In the genomic region with DNA sequence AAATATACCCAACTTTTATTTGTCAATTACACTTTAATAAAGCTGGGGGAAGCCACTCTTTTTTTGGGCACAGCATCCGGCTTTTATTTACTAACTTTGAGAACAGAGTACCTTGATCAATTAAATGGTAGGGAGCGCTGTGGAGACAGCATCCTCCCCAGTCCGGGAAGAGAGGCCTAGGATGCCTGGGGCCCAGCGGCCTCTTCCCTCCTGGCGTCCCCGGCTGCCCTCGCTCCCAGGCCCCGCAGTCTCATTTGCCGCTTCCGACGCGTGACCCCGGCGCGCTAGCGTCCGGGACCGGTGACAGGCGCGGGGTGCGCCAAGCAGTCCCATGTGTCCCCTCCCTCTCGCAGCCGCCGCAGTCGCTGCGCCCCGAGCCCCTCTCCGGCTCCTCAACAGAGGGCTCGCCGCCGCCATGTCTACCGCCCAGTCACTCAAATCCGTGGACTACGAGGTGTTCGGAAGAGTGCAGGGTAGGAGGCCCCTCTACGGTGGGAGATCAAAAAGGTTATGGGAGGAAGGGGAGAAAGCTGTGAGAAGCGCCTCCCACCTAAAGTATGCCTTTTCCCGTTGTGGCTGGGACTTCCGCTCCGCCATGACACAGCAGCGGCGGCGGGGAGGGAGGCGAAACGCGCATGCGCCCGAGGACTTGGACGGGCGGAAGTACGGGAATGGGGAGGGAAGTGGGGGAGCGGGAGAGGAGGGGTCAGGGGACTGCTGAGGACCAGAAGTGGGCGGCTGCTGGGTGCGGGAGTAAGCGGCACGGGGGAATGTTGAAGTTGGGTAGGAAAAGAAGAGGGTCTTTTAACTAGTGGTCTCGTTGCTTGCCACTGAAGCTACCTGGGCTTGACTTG, we compare ENCODE assay signal across 1 cellular context.
TF ChIP-seq lines count a peak whose summit lies in the region.

A gene (plus strand): TSS at position 332 of the 854 bp plus-strand sequence.

TF ChIP-seq in HepG2, 621 proteins besides CTCF, POLR2A, EP300 and RAD21 (continued from another document and continues in another):
- TF ChIP-seq, protein P1, sequence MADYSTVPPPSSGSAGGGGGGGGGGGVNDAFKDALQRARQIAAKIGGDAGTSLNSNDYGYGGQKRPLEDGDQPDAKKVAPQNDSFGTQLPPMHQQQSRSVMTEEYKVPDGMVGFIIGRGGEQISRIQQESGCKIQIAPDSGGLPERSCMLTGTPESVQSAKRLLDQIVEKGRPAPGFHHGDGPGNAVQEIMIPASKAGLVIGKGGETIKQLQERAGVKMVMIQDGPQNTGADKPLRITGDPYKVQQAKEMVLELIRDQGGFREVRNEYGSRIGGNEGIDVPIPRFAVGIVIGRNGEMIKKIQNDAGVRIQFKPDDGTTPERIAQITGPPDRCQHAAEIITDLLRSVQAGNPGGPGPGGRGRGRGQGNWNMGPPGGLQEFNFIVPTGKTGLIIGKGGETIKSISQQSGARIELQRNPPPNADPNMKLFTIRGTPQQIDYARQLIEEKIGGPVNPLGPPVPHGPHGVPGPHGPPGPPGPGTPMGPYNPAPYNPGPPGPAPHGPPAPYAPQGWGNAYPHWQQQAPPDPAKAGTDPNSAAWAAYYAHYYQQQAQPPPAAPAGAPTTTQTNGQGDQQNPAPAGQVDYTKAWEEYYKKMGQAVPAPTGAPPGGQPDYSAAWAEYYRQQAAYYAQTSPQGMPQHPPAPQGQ (CRISPR knock-in tag; IDR thresholded peaks at IDR 0.05; ENCODE audit: borderline replicate concordance) = no peak
- TF ChIP-seq, protein P2, sequence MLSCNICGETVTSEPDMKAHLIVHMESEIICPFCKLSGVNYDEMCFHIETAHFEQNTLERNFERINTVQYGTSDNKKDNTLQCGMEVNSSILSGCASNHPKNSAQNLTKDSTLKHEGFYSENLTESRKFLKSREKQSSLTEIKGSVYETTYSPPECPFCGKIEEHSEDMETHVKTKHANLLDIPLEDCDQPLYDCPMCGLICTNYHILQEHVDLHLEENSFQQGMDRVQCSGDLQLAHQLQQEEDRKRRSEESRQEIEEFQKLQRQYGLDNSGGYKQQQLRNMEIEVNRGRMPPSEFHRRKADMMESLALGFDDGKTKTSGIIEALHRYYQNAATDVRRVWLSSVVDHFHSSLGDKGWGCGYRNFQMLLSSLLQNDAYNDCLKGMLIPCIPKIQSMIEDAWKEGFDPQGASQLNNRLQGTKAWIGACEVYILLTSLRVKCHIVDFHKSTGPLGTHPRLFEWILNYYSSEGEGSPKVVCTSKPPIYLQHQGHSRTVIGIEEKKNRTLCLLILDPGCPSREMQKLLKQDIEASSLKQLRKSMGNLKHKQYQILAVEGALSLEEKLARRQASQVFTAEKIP (CRISPR knock-in tag; IDR thresholded peaks at IDR 0.05; ENCODE audit: borderline replicate concordance) = no peak
- TF ChIP-seq ARHGAP35 (CRISPR knock-in tag; IDR thresholded peaks at IDR 0.05; ENCODE audit: borderline replicate concordance) = peak; percentile 98
- no peak for TF ChIP-seq RARG (CRISPR knock-in tag; IDR thresholded peaks at IDR 0.05; ENCODE audit: low read depth)
- TF ChIP-seq, protein P3, sequence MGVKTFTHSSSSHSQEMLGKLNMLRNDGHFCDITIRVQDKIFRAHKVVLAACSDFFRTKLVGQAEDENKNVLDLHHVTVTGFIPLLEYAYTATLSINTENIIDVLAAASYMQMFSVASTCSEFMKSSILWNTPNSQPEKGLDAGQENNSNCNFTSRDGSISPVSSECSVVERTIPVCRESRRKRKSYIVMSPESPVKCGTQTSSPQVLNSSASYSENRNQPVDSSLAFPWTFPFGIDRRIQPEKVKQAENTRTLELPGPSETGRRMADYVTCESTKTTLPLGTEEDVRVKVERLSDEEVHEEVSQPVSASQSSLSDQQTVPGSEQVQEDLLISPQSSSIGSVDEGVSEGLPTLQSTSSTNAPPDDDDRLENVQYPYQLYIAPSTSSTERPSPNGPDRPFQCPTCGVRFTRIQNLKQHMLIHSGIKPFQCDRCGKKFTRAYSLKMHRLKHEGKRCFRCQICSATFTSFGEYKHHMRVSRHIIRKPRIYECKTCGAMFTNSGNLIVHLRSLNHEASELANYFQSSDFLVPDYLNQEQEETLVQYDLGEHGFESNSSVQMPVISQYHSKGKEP (CRISPR knock-in tag; IDR thresholded peaks at IDR 0.05) = 0 out of 2 replicates have a peak, but pooled peaks have one; percentile 26
- TF ChIP-seq HOXA7 (CRISPR knock-in tag; IDR thresholded peaks at IDR 0.05) = peak; percentile 73; the same call in 1 of the 2 replicates
- no peak for TF ChIP-seq SNRNP70 (IDR thresholded peaks at IDR 0.05; ENCODE audit: low read depth, low read length)
- TF ChIP-seq, protein P4, sequence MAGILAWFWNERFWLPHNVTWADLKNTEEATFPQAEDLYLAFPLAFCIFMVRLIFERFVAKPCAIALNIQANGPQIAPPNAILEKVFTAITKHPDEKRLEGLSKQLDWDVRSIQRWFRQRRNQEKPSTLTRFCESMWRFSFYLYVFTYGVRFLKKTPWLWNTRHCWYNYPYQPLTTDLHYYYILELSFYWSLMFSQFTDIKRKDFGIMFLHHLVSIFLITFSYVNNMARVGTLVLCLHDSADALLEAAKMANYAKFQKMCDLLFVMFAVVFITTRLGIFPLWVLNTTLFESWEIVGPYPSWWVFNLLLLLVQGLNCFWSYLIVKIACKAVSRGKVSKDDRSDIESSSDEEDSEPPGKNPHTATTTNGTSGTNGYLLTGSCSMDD (CRISPR knock-in tag; IDR thresholded peaks at IDR 0.05) = peak; percentile 80; the same call in 1 of the 2 replicates
- no peak; the same call in 1 of the 2 replicates for TF ChIP-seq JDP2 (CRISPR knock-in tag; IDR thresholded peaks at IDR 0.05; ENCODE audit: borderline replicate concordance)
- TF ChIP-seq ZNF577 (CRISPR knock-in tag; IDR thresholded peaks at IDR 0.05; ENCODE audit: borderline replicate concordance, low read depth) = no peak
- TF ChIP-seq, protein P5, sequence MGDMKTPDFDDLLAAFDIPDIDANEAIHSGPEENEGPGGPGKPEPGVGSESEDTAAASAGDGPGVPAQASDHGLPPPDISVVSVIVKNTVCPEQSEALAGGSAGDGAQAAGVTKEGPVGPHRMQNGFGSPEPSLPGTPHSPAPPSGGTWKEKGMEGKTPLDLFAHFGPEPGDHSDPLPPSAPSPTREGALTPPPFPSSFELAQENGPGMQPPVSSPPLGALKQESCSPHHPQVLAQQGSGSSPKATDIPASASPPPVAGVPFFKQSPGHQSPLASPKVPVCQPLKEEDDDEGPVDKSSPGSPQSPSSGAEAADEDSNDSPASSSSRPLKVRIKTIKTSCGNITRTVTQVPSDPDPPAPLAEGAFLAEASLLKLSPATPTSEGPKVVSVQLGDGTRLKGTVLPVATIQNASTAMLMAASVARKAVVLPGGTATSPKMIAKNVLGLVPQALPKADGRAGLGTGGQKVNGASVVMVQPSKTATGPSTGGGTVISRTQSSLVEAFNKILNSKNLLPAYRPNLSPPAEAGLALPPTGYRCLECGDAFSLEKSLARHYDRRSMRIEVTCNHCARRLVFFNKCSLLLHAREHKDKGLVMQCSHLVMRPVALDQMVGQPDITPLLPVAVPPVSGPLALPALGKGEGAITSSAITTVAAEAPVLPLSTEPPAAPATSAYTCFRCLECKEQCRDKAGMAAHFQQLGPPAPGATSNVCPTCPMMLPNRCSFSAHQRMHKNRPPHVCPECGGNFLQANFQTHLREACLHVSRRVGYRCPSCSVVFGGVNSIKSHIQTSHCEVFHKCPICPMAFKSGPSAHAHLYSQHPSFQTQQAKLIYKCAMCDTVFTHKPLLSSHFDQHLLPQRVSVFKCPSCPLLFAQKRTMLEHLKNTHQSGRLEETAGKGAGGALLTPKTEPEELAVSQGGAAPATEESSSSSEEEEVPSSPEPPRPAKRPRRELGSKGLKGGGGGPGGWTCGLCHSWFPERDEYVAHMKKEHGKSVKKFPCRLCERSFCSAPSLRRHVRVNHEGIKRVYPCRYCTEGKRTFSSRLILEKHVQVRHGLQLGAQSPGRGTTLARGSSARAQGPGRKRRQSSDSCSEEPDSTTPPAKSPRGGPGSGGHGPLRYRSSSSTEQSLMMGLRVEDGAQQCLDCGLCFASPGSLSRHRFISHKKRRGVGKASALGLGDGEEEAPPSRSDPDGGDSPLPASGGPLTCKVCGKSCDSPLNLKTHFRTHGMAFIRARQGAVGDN (CRISPR knock-in tag; IDR thresholded peaks at IDR 0.05) = peak; percentile 98
- peak; percentile 49; the same call in 1 of the 2 replicates for TF ChIP-seq JUND (CRISPR knock-in tag; IDR thresholded peaks at IDR 0.05)
- TF ChIP-seq, protein P6, sequence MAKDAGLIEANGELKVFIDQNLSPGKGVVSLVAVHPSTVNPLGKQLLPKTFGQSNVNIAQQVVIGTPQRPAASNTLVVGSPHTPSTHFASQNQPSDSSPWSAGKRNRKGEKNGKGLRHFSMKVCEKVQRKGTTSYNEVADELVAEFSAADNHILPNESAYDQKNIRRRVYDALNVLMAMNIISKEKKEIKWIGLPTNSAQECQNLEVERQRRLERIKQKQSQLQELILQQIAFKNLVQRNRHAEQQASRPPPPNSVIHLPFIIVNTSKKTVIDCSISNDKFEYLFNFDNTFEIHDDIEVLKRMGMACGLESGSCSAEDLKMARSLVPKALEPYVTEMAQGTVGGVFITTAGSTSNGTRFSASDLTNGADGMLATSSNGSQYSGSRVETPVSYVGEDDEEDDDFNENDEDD (CRISPR knock-in tag; IDR thresholded peaks at IDR 0.05; ENCODE audit: borderline replicate concordance) = peak; percentile 56; the same call in 1 of the 2 replicates
- peak; percentile 73; the same call in 1 of the 2 replicates for TF ChIP-seq ARNTL (CRISPR knock-in tag; IDR thresholded peaks at IDR 0.05)
- TF ChIP-seq NKX3-1 (CRISPR knock-in tag; IDR thresholded peaks at IDR 0.05) = peak; percentile 96
- TF ChIP-seq, protein P7, sequence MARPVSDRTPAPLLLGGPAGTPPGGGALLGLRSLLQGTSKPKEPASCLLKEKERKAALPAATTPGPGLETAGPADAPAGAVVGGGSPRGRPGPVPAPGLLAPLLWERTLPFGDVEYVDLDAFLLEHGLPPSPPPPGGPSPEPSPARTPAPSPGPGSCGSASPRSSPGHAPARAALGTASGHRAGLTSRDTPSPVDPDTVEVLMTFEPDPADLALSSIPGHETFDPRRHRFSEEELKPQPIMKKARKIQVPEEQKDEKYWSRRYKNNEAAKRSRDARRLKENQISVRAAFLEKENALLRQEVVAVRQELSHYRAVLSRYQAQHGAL (CRISPR knock-in tag; IDR thresholded peaks at IDR 0.05; ENCODE audit: not compliant biosample characterization) = no peak
- peak; percentile 100 for TF ChIP-seq ZFY (CRISPR knock-in tag; IDR thresholded peaks at IDR 0.05)
- no peak for TF ChIP-seq FLYWCH1 (CRISPR knock-in tag; IDR thresholded peaks at IDR 0.05)
- TF ChIP-seq, protein P8, sequence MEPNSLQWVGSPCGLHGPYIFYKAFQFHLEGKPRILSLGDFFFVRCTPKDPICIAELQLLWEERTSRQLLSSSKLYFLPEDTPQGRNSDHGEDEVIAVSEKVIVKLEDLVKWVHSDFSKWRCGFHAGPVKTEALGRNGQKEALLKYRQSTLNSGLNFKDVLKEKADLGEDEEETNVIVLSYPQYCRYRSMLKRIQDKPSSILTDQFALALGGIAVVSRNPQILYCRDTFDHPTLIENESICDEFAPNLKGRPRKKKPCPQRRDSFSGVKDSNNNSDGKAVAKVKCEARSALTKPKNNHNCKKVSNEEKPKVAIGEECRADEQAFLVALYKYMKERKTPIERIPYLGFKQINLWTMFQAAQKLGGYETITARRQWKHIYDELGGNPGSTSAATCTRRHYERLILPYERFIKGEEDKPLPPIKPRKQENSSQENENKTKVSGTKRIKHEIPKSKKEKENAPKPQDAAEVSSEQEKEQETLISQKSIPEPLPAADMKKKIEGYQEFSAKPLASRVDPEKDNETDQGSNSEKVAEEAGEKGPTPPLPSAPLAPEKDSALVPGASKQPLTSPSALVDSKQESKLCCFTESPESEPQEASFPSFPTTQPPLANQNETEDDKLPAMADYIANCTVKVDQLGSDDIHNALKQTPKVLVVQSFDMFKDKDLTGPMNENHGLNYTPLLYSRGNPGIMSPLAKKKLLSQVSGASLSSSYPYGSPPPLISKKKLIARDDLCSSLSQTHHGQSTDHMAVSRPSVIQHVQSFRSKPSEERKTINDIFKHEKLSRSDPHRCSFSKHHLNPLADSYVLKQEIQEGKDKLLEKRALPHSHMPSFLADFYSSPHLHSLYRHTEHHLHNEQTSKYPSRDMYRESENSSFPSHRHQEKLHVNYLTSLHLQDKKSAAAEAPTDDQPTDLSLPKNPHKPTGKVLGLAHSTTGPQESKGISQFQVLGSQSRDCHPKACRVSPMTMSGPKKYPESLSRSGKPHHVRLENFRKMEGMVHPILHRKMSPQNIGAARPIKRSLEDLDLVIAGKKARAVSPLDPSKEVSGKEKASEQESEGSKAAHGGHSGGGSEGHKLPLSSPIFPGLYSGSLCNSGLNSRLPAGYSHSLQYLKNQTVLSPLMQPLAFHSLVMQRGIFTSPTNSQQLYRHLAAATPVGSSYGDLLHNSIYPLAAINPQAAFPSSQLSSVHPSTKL (CRISPR knock-in tag; IDR thresholded peaks at IDR 0.05) = peak; percentile 80
- TF ChIP-seq, protein P9, sequence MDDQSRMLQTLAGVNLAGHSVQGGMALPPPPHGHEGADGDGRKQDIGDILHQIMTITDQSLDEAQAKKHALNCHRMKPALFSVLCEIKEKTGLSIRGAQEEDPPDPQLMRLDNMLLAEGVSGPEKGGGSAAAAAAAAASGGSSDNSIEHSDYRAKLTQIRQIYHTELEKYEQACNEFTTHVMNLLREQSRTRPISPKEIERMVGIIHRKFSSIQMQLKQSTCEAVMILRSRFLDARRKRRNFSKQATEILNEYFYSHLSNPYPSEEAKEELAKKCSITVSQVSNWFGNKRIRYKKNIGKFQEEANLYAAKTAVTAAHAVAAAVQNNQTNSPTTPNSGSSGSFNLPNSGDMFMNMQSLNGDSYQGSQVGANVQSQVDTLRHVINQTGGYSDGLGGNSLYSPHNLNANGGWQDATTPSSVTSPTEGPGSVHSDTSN (CRISPR knock-in tag; IDR thresholded peaks at IDR 0.05; ENCODE audit: borderline replicate concordance) = no peak
- TF ChIP-seq CBX1 (IDR thresholded peaks at IDR 0.05; ENCODE audit: low read depth) = no peak
- TF ChIP-seq ZNF598 (CRISPR knock-in tag; IDR thresholded peaks at IDR 0.05; ENCODE audit: borderline replicate concordance) = peak; percentile 99
- TF ChIP-seq ZNF292 (CRISPR knock-in tag; IDR thresholded peaks at IDR 0.05; ENCODE audit: borderline replicate concordance, low read depth) = peak; percentile 62; the same call in 1 of the 2 replicates
